ENCODE assay signal across 8 cellular contexts in genomic region chr3:71064976-71065763, GRCh38.
DNase-seq lines count a peak whose midpoint lies in the region; TF ChIP-seq lines count a peak whose summit lies in the region.

No MANE protein-coding gene starts in this region.

- no peaks in the 10 kb centered on the region for H3K9me3 ChIP-seq in BLaER1 treated with 17β-estradiol and CSF1 and Interleukin-3, amounts not matched to agents 10 nM and 100 nM (replicated peaks in 1 of 11)
- no peaks in the 10 kb centered on the region for H3K9me3 ChIP-seq in GM23248 (ENCODE audit: low read depth)
- no peaks in the 10 kb centered on the region for H3K9me3 ChIP-seq in muscle layer of colon (ENCODE audit: low read length)

- H3K36me3 ChIP-seq in BLaER1 treated with 17β-estradiol and CSF1 and Interleukin-3, amounts not matched to agents 10 nM and 100 nM = no peaks in the 10 kb centered on the region
- H3K36me3 ChIP-seq in GM23248 (ENCODE audit: low read depth) (no peaks in the 10 kb centered on the region), muscle layer of colon (ENCODE audit: insufficient read depth, low read length) (no peaks in the 10 kb centered on the region)

- no peak for TF ChIP-seq CTCF in epithelial cell of proximal tubule (conservative IDR thresholded peaks at IDR 0.05; ENCODE audit: low read depth, low read length)

- H3K9me2 ChIP-seq in GM23248 (ENCODE audit: insufficient read depth) = no peaks in the 10 kb centered on the region

- H3K9me3 Mint-ChIP-seq in stimulated activated naive CD8-positive, alpha-beta T cell treated with anti-CD3 and anti-CD28 coated beads, Interleukin-15, Interleukin-2, amounts not matched to agents 100 ng/mL and 50 ng/mL, for 24 hours = no peaks in the 10 kb centered on the region

- H3K4me1 Mint-ChIP-seq in stimulated activated naive CD8-positive, alpha-beta T cell treated with anti-CD3 and anti-CD28 coated beads, Interleukin-15, Interleukin-2, amounts not matched to agents 100 ng/mL and 50 ng/mL, for 24 hours (ENCODE audit: low read depth) = peaks cover 69% of the 10 kb centered on the region

- peak overlapping the region; percentile 87 for H2AFZ ChIP-seq in GM23248

- H3K27ac Mint-ChIP-seq in stimulated activated naive CD8-positive, alpha-beta T cell treated with anti-CD3 and anti-CD28 coated beads, Interleukin-15, Interleukin-2, amounts not matched to agents 100 ng/mL and 50 ng/mL, for 24 hours = peak overlapping the region; percentile 90

- peaks cover 74 to 89% (median 85%) of the 10 kb centered on the region in 11 experiments for H3K27me3 ChIP-seq in BLaER1 treated with 17β-estradiol and CSF1 and Interleukin-3, amounts not matched to agents 10 nM and 100 nM
- H3K27me3 ChIP-seq in GM23248 (replicated peaks; ENCODE audit: insufficient read depth) = no peaks in the 10 kb centered on the region
- H3K27me3 ChIP-seq in muscle layer of colon (ENCODE audit: control insufficient read depth in 1 of 2, insufficient read depth in 2 of 2, low read length in 2 of 2) = no peaks in the 10 kb centered on the region

- H3K36me3 Mint-ChIP-seq in stimulated activated naive CD8-positive, alpha-beta T cell treated with anti-CD3 and anti-CD28 coated beads, Interleukin-15, Interleukin-2, amounts not matched to agents 100 ng/mL and 50 ng/mL, for 24 hours (ENCODE audit: low read depth) = peaks cover 44% of the 10 kb centered on the region

- peaks cover 37 to 63% (median 49%) of the 10 kb centered on the region in 10 experiments for H3K4me1 ChIP-seq in BLaER1 treated with 17β-estradiol and CSF1 and Interleukin-3, amounts not matched to agents 10 nM and 100 nM
- H3K4me1 ChIP-seq in GM23248 (ENCODE audit: insufficient read depth) = peaks cover 40% of the 10 kb centered on the region
- peaks cover 64% of the 10 kb centered on the region for H3K4me1 ChIP-seq in muscle layer of colon (ENCODE audit: insufficient read depth, low read length)

- H3K27ac ChIP-seq in BLaER1 treated with 17β-estradiol and CSF1 and Interleukin-3, amounts not matched to agents 10 nM and 100 nM = peak overlapping the region; percentile 47 to 84 (median 65)
- H3K27ac ChIP-seq in GM23248 (peak overlapping the region; percentile 90), muscle layer of colon (ENCODE audit: low read depth, low read length) (peak overlapping the region; percentile 97)

- H3K27me3 Mint-ChIP-seq in stimulated activated naive CD8-positive, alpha-beta T cell treated with anti-CD3 and anti-CD28 coated beads, Interleukin-15, Interleukin-2, amounts not matched to agents 100 ng/mL and 50 ng/mL, for 24 hours = no peaks in the 10 kb centered on the region

- 0 to 1% methylated on average over 31 to 56 of the region's 79 CpGs for WGBS in GM23248 (ENCODE audit: low coverage in 1 of 2, low lambda C conversion rate in 2 of 2, missing lambda C conversion rate in 2 of 2), 2 experiments

- H4K20me1 ChIP-seq in BLaER1 treated with 17β-estradiol and CSF1 and Interleukin-3, amounts not matched to agents 10 nM and 100 nM = peaks cover 70 to 99% (median 95%) of the 10 kb centered on the region in 11 experiments; a peak in 20 of 22 replicates
- H4K20me1 ChIP-seq in GM23248 (ENCODE audit: insufficient read depth) = no peaks in the 10 kb centered on the region

- H3F3A ChIP-seq in GM23248 (ENCODE audit: insufficient read depth) = peaks cover 51% of the 10 kb centered on the region

- H3K4me3 Mint-ChIP-seq in stimulated activated naive CD8-positive, alpha-beta T cell treated with anti-CD3 and anti-CD28 coated beads, Interleukin-15, Interleukin-2, amounts not matched to agents 100 ng/mL and 50 ng/mL, for 24 hours = peak overlapping the region; percentile 87

- peak overlapping the region; percentile 84 to 99 (median 90) for H3K4me2 ChIP-seq in BLaER1 treated with 17β-estradiol and CSF1 and Interleukin-3, amounts not matched to agents 10 nM and 100 nM
- peak overlapping the region; percentile 86 for H3K4me2 ChIP-seq in GM23248 (ENCODE audit: unreplicated experiment)

- in situ Hi-C loops in GM23248 (cut with MboI) = no loop called here

- H3K79me2 ChIP-seq in GM23248 (ENCODE audit: insufficient read depth) = peaks cover 58% of the 10 kb centered on the region

- peak overlapping the region; percentile 63 to 86 (median 78) for H3K9ac ChIP-seq in BLaER1 treated with 17β-estradiol and CSF1 and Interleukin-3, amounts not matched to agents 10 nM and 100 nM
- peak overlapping the region; percentile 90 for H3K9ac ChIP-seq in GM23248
- H3K9ac ChIP-seq in muscle layer of colon (ENCODE audit: low read length) = peak overlapping the region; percentile 89

- H3K4me3 ChIP-seq in BLaER1 treated with 17β-estradiol and CSF1 and Interleukin-3, amounts not matched to agents 10 nM and 100 nM = peak overlapping the region; percentile 60 to 76 (median 67)
- peak overlapping the region; percentile 84 for H3K4me3 ChIP-seq in GM23248
- peak overlapping the region; percentile 69 for H3K4me3 ChIP-seq in epithelial cell of proximal tubule (ENCODE audit: low read depth, low read length)
- H3K4me3 ChIP-seq in muscle layer of colon (ENCODE audit: low read depth in 1 of 2, low read length in 2 of 2) = peak overlapping the region; percentile 63 to 71

- DNase-seq in GM23248 = peak; percentile 68
- DNase-seq in NCI-H69 (lab: John Stamatoyannopoulos, UW) = peak; percentile 84
- DNase-seq in activated T-cell treated with anti-CD3 and anti-CD28 coated beads for 48 hours (ENCODE audit: low read depth) = peak; percentile 43
- no peak for DNase-seq in epithelial cell of proximal tubule (ENCODE audit: low read depth)
- no peak for DNase-seq in GOT3 (lab: John Stamatoyannopoulos, UW)

Comparison
In these comparisons a context has a peak if more than half of its experiments do, and no peak if none do; other contexts are left out.
1. DNase-seq: peak in GM23248 (single experiment), NCI-H69 (single experiment) and activated T-cell treated with anti-CD3 and anti-CD28 coated beads for 48 hours (single experiment); none in epithelial cell of proximal tubule (single experiment) and GOT3 (single experiment).
2. Peak in every context shown above with its lines, with median percentiles within 50 percentile points of each other: H3K27ac ChIP-seq, H3K4me3 ChIP-seq and H3K9ac ChIP-seq.